39 cellular contexts compared by ENCODE assay signal in genomic region chr7:10657837-10658236, GRCh38.
"Had no signal": no experiment of that assay in that cellular context is flagged by ENCODE, and none has a peak within 500 bp of the region (broad histone marks: within the 10 kb centered on the region; RNA-seq: fewer than 3 reads in every experiment).

No MANE protein-coding gene starts in this region.

- FAIRE-seq: astrocyte, bronchial epithelial cell, colon had no signal

- H3K4me1 Mint-ChIP-seq: activated naive CD4-positive, alpha-beta T cell treated with anti-CD3 and anti-CD28 coated beads, Interleukin-2, amount 10 ng/mL, durations not matched to agents 7 days and 5 days; activated naive CD4-positive, alpha-beta T cell treated with anti-CD3 and anti-CD28 coated beads, Interleukin-2, amount 50 U/mL, for 24 hours; activated naive CD8-positive, alpha-beta T cell treated with anti-CD3 and anti-CD28 coated beads for 36 hours; activated naive CD8-positive, alpha-beta T cell treated with anti-CD3 and anti-CD28 coated beads, Interleukin-2, amount 10 ng/mL, durations not matched to agents 7 days and 5 days; activated naive CD8-positive, alpha-beta T cell treated with anti-CD3 and anti-CD28 coated beads, Interleukin-2, amount 50 U/mL, for 24 hours; activated T-helper 17 cell treated with anti-CD3 and anti-CD28 coated beads, Interleukin-2, amount 50 U/mL, for 72 hours; brain; central memory CD8-positive, alpha-beta T cell had no signal

- H3K9me3 Mint-ChIP-seq: activated naive CD4-positive, alpha-beta T cell treated with anti-CD3 and anti-CD28 coated beads for 36 hours; activated naive CD4-positive, alpha-beta T cell treated with anti-CD3 and anti-CD28 coated beads, Interleukin-2, amount 10 ng/mL, durations not matched to agents 7 days and 5 days; activated naive CD4-positive, alpha-beta T cell treated with anti-CD3 and anti-CD28 coated beads, Interleukin-2, amount 50 U/mL, for 24 hours; activated naive CD4-positive, alpha-beta T cell treated with anti-CD3 and anti-CD28 coated beads, Interleukin-2, amount 50 U/mL, for 72 hours; activated naive CD8-positive, alpha-beta T cell treated with anti-CD3 and anti-CD28 coated beads for 36 hours; activated naive CD8-positive, alpha-beta T cell treated with anti-CD3 and anti-CD28 coated beads, Interleukin-2, amount 10 ng/mL, durations not matched to agents 7 days and 5 days; activated naive CD8-positive, alpha-beta T cell treated with anti-CD3 and anti-CD28 coated beads, Interleukin-2, amount 50 U/mL, for 24 hours; activated T-cell treated with anti-CD3 and anti-CD28 coated beads, Interleukin-2, amount 50 U/mL, for 4 hours; activated T-cell treated with anti-CD3 and anti-CD28 coated beads, Interleukin-2, amount 50 U/mL, for 72 hours; activated T-helper 1 cell treated with anti-CD3 and anti-CD28 coated beads, Interleukin-12 subunit alpha, Interleukin-12 subunit beta, Interleukin-2, Interleukin-4 antibody, amounts not matched to agents 30 ng/mL and 10 ng/mL and 1 ng/mL, durations not matched to agents 14 hours and 24 hours and 36 hours; activated T-helper 17 cell treated with anti-CD3 and anti-CD28 coated beads, Interleukin-2, amount 50 U/mL, for 72 hours; activated T-helper 2 cell treated with anti-CD3 and anti-CD28 coated beads, Interferon-gamma antibody, Interleukin-2, Interleukin-4, amounts not matched to agents 10 μg/mL and 5 μg/mL and 100 μg/mL, durations not matched to agents 14 hours and 24 hours and 36 hours; brain; central memory CD8-positive, alpha-beta T cell had no signal

- DNase-seq: activated effector memory CD4-positive, alpha-beta T cell treated with anti-CD3 and anti-CD28 coated beads, Interleukin-2, amount 50 U/mL, for 16 hours; activated effector memory CD4-positive, alpha-beta T cell treated with Interleukin-2 at 50 U/mL for 16 hours; activated gamma-delta T cell; activated gamma-delta T cell treated with Interleukin-2 at 50 U/mL for 16 hours; activated naive CD4-positive, alpha-beta T cell; activated naive CD4-positive, alpha-beta T cell treated with anti-CD3 and anti-CD28 coated beads for 36 hours; activated naive CD4-positive, alpha-beta T cell treated with anti-CD3 and anti-CD28 coated beads, Interleukin-2, amount 10 ng/mL, durations not matched to agents 7 days and 5 days; activated naive CD4-positive, alpha-beta T cell treated with anti-CD3 and anti-CD28 coated beads, Interleukin-2, amount 50 U/mL, for 16 hours; activated naive CD4-positive, alpha-beta T cell treated with Interleukin-2 at 50 U/mL for 16 hours; activated naive CD8-positive, alpha-beta T cell treated with anti-CD3 and anti-CD28 coated beads for 36 hours; activated naive CD8-positive, alpha-beta T cell treated with anti-CD3 and anti-CD28 coated beads, Interleukin-2, amount 10 ng/mL, durations not matched to agents 7 days and 5 days; activated naive CD8-positive, alpha-beta T cell treated with anti-CD3 and anti-CD28 coated beads, Interleukin-2, amount 50 U/mL, for 24 hours; activated T-cell treated with anti-CD3 and anti-CD28 coated beads, Interleukin-2, amount 50 U/mL, for 4 hours; activated T-cell treated with anti-CD3 and anti-CD28 coated beads, Interleukin-2, amount 50 U/mL, for 48 hours; activated T-cell treated with anti-CD3 and anti-CD28 coated beads, Interleukin-2, amount 50 U/mL, for 72 hours; adrenal gland; amniotic stem cell; amygdala; anterior cingulate cortex; aorta; body of pancreas; brain microvascular endothelial cell; caudate nucleus; central memory CD4-positive, alpha-beta T cell; cerebellar nuclear complex had no signal

- H3K4me3 Mint-ChIP-seq: activated naive CD4-positive, alpha-beta T cell treated with anti-CD3 and anti-CD28 coated beads for 36 hours; activated naive CD4-positive, alpha-beta T cell treated with anti-CD3 and anti-CD28 coated beads, Interleukin-2, amount 10 ng/mL, durations not matched to agents 7 days and 5 days; activated naive CD4-positive, alpha-beta T cell treated with anti-CD3 and anti-CD28 coated beads, Interleukin-2, amount 50 U/mL, for 24 hours; activated naive CD8-positive, alpha-beta T cell; activated naive CD8-positive, alpha-beta T cell treated with anti-CD3 and anti-CD28 coated beads for 36 hours; activated naive CD8-positive, alpha-beta T cell treated with anti-CD3 and anti-CD28 coated beads, Interleukin-2, amount 10 ng/mL, durations not matched to agents 7 days and 5 days; activated naive CD8-positive, alpha-beta T cell treated with anti-CD3 and anti-CD28 coated beads, Interleukin-2, amount 50 U/mL, for 24 hours; activated T-cell treated with anti-CD3 and anti-CD28 coated beads, Interleukin-2, amount 50 U/mL, for 4 hours; activated T-cell treated with anti-CD3 and anti-CD28 coated beads, Interleukin-2, amount 50 U/mL, for 72 hours; activated T-helper 1 cell treated with anti-CD3 and anti-CD28 coated beads, Interleukin-12 subunit alpha, Interleukin-12 subunit beta, Interleukin-2, Interleukin-4 antibody, amounts not matched to agents 30 ng/mL and 10 ng/mL and 1 ng/mL, durations not matched to agents 14 hours and 24 hours and 36 hours; activated T-helper 17 cell treated with anti-CD3 and anti-CD28 coated beads, Interleukin-2, amount 50 U/mL, for 72 hours; brain; central memory CD8-positive, alpha-beta T cell had no signal

- H3K27me3 Mint-ChIP-seq: activated naive CD4-positive, alpha-beta T cell treated with anti-CD3 and anti-CD28 coated beads, Interleukin-2, amount 10 ng/mL, durations not matched to agents 7 days and 5 days; activated T-helper 17 cell treated with anti-CD3 and anti-CD28 coated beads, Interleukin-2, amount 50 U/mL, for 72 hours; brain; central memory CD8-positive, alpha-beta T cell had no signal

- ATAC-seq: activated naive CD4-positive, alpha-beta T cell treated with anti-CD3 and anti-CD28 coated beads, Interleukin-2, amount 50 U/mL, for 72 hours; activated naive CD8-positive, alpha-beta T cell treated with anti-CD3 and anti-CD28 coated beads, Interleukin-2, amount 50 U/mL, for 24 hours; activated T-cell treated with anti-CD3 and anti-CD28 coated beads, Interleukin-2, amount 50 U/mL, for 4 hours; activated T-cell treated with anti-CD3 and anti-CD28 coated beads, Interleukin-2, amount 50 U/mL, for 72 hours; activated T-helper 17 cell treated with anti-CD3 and anti-CD28 coated beads, Interleukin-2, amount 50 U/mL, for 72 hours; body of pancreas had no signal

- H3K4me3 ChIP-seq: adrenal gland, ascending aorta, body of pancreas, breast epithelium, cardiac muscle cell had no signal

- H3K27ac Mint-ChIP-seq: activated naive CD4-positive, alpha-beta T cell treated with anti-CD3 and anti-CD28 coated beads for 36 hours; activated naive CD4-positive, alpha-beta T cell treated with anti-CD3 and anti-CD28 coated beads, Interleukin-2, amount 10 ng/mL, durations not matched to agents 7 days and 5 days; activated naive CD4-positive, alpha-beta T cell treated with anti-CD3 and anti-CD28 coated beads, Interleukin-2, amount 50 U/mL, for 24 hours; activated naive CD4-positive, alpha-beta T cell treated with anti-CD3 and anti-CD28 coated beads, Interleukin-2, amount 50 U/mL, for 72 hours; activated naive CD8-positive, alpha-beta T cell; activated naive CD8-positive, alpha-beta T cell treated with anti-CD3 and anti-CD28 coated beads for 36 hours; activated naive CD8-positive, alpha-beta T cell treated with anti-CD3 and anti-CD28 coated beads, Interleukin-2, amount 10 ng/mL, durations not matched to agents 7 days and 5 days; activated naive CD8-positive, alpha-beta T cell treated with anti-CD3 and anti-CD28 coated beads, Interleukin-2, amount 50 U/mL, for 24 hours; activated T-cell treated with anti-CD3 and anti-CD28 coated beads, Interleukin-2, amount 50 U/mL, for 72 hours; activated T-helper 1 cell treated with anti-CD3 and anti-CD28 coated beads, Interleukin-12 subunit alpha, Interleukin-12 subunit beta, Interleukin-2, Interleukin-4 antibody, amounts not matched to agents 30 ng/mL and 10 ng/mL and 1 ng/mL, durations not matched to agents 14 hours and 24 hours and 36 hours; activated T-helper 17 cell treated with anti-CD3 and anti-CD28 coated beads, Interleukin-2, amount 50 U/mL, for 72 hours; activated T-helper 2 cell treated with anti-CD3 and anti-CD28 coated beads, Interferon-gamma antibody, Interleukin-2, Interleukin-4, amounts not matched to agents 10 μg/mL and 5 μg/mL and 100 μg/mL, durations not matched to agents 14 hours and 24 hours and 36 hours; brain had no signal

- H3K27me3 ChIP-seq: adrenal gland, ascending aorta, body of pancreas, brain microvascular endothelial cell, breast epithelium, cardiac muscle cell had no signal

- H3K9me3 ChIP-seq: adrenal gland, ascending aorta, body of pancreas, breast epithelium had no signal

- H3K4me1 ChIP-seq: adrenal gland, ascending aorta, body of pancreas, breast epithelium had no signal

- H3K36me3 ChIP-seq: adrenal gland, ascending aorta, brain microvascular endothelial cell, breast epithelium, cardiac muscle cell had no signal

- H3K36me3 Mint-ChIP-seq: activated naive CD4-positive, alpha-beta T cell treated with anti-CD3 and anti-CD28 coated beads, Interleukin-2, amount 10 ng/mL, durations not matched to agents 7 days and 5 days; activated naive CD4-positive, alpha-beta T cell treated with anti-CD3 and anti-CD28 coated beads, Interleukin-2, amount 50 U/mL, for 24 hours; activated naive CD4-positive, alpha-beta T cell treated with anti-CD3 and anti-CD28 coated beads, Interleukin-2, amount 50 U/mL, for 72 hours; activated naive CD8-positive, alpha-beta T cell; activated naive CD8-positive, alpha-beta T cell treated with anti-CD3 and anti-CD28 coated beads for 36 hours; activated naive CD8-positive, alpha-beta T cell treated with anti-CD3 and anti-CD28 coated beads, Interleukin-2, amount 10 ng/mL, durations not matched to agents 7 days and 5 days; brain had no signal

- H3K27ac ChIP-seq: adrenal gland, ascending aorta, body of pancreas, brain microvascular endothelial cell, breast epithelium, cardiac muscle cell had no signal
